Comparison of ENCODE assay signal across 18 cellular contexts in genomic region chr2:70471129-70471528, GRCh38.
DNase-seq lines count a peak whose midpoint lies in the region; ATAC-seq and TF ChIP-seq lines count a peak whose summit lies in the region.
"Had no signal": no experiment of that assay in that cellular context is flagged by ENCODE, and none has a peak within 500 bp of the region (broad histone marks: within the 10 kb centered on the region; RNA-seq: fewer than 3 reads in every experiment).

No MANE protein-coding gene starts in this region.

- H3K27me3 ChIP-seq in heart right ventricle: peaks cover 0 to 15% (median 0%) of the 10 kb centered on the region in 7 donors
- peaks cover 6% of the 10 kb centered on the region for H3K27me3 ChIP-seq in gastroesophageal sphincter
- H3K27me3 ChIP-seq: uterus had no signal

- H3K4me3 ChIP-seq in NB4 (ENCODE audit: low read depth, low read length) (no peak overlapping the region), heart right ventricle (no peak overlapping the region), gastroesophageal sphincter (no peak overlapping the region)
- H3K4me3 ChIP-seq: K562, skin epidermis, uterus had no signal

- peaks cover 0 to 74% (median 4%) of the 10 kb centered on the region in 9 donors for H3K4me1 ChIP-seq in heart right ventricle
- no peaks in the 10 kb centered on the region for H3K4me1 ChIP-seq in gastroesophageal sphincter
- H3K4me1 ChIP-seq: uterus had no signal

- H3K9me3 ChIP-seq in heart right ventricle (no peaks in the 10 kb centered on the region), gastroesophageal sphincter (no peaks in the 10 kb centered on the region)
- H3K9me3 ChIP-seq: SK-N-SH, uterus had no signal

- peak overlapping the region in 1 of 10 donors; percentile 2 for H3K27ac ChIP-seq in heart right ventricle
- H3K27ac ChIP-seq in gastroesophageal sphincter: no peak overlapping the region
- H3K27ac ChIP-seq: uterus had no signal

- ATAC-seq in heart right ventricle (peak in 6 of 8 donors; percentile 38 to 85 (median 60)), natural killer cell (peak; percentile 45 to 52 (median 47)), HG02938 (IDR thresholded peaks at IDR 0.05; ENCODE audit: unreplicated experiment) (no peak), gastroesophageal sphincter (no peak)
- ATAC-seq: effector memory CD8-positive, alpha-beta T cell; K562 had no signal

- TF ChIP-seq CTCF in NB4 (IDR thresholded peaks at IDR 0.05; ENCODE audit: low read depth, low read length) (peak; percentile 15), heart right ventricle (IDR thresholded peaks at IDR 0.05) (no peak), natural killer cell (IDR thresholded peaks at IDR 0.05) (no peak), gastroesophageal sphincter (IDR thresholded peaks at IDR 0.05) (no peak), endothelial cell (IDR thresholded peaks at IDR 0.05; ENCODE audit: unreplicated experiment) (no peak)

- WGBS in heart right ventricle, 2 donors: 77 to 78% methylated on average over 7 of the region's 7 CpGs
- WGBS in gastroesophageal sphincter (ENCODE audit: low coverage in 1 of 2), 2 donors: 80% methylated on average over 2 to 3 of the region's 7 CpGs

- intact Hi-C loops in heart right ventricle (cut with DNase I) (no loop called here), natural killer cell (cut with micrococcal nuclease) (no loop called here)

- TF ChIP-seq POLR2A in NB4 (IDR thresholded peaks at IDR 0.05; ENCODE audit: extremely low read depth, insufficient read length): no peak
- TF ChIP-seq POLR2A in gastroesophageal sphincter (IDR thresholded peaks at IDR 0.05): no peak

- H3K36me3 ChIP-seq in heart right ventricle: no peaks in the 10 kb centered on the region
- H3K36me3 ChIP-seq in gastroesophageal sphincter: no peaks in the 10 kb centered on the region
- H3K36me3 ChIP-seq: uterus had no signal

- H3K4me1 Mint-ChIP-seq in natural killer cell (peaks cover 75 to 90% of the 10 kb centered on the region in 2 donors), endothelial cell (ENCODE audit: unreplicated experiment) (peaks cover 72% of the 10 kb centered on the region)

- H3K9me3 Mint-ChIP-seq in natural killer cell (no peaks in the 10 kb centered on the region), endothelial cell (ENCODE audit: unreplicated experiment) (no peaks in the 10 kb centered on the region)
- H3K9me3 Mint-ChIP-seq: effector memory CD8-positive, alpha-beta T cell had no signal

- H3K4me3 Mint-ChIP-seq in natural killer cell: peak overlapping the region; percentile 63
- no peak overlapping the region for H3K4me3 Mint-ChIP-seq in endothelial cell (ENCODE audit: unreplicated experiment)
- H3K4me3 Mint-ChIP-seq: effector memory CD8-positive, alpha-beta T cell had no signal

- H3K27me3 Mint-ChIP-seq in natural killer cell (ENCODE audit: low read depth in 2 of 2) (no peaks in the 10 kb centered on the region), endothelial cell (ENCODE audit: unreplicated experiment) (no peaks in the 10 kb centered on the region)
- H3K27me3 Mint-ChIP-seq: effector memory CD8-positive, alpha-beta T cell had no signal

- TF ChIP-seq EP300 in gastroesophageal sphincter (IDR thresholded peaks at IDR 0.05): no peak

- H3K27ac Mint-ChIP-seq in natural killer cell: peak overlapping the region; percentile 81 to 84
- no peak overlapping the region for H3K27ac Mint-ChIP-seq in endothelial cell (ENCODE audit: unreplicated experiment)
- H3K27ac Mint-ChIP-seq: effector memory CD8-positive, alpha-beta T cell had no signal

- H3K36me3 Mint-ChIP-seq in natural killer cell: no peaks in the 10 kb centered on the region
- no peaks in the 10 kb centered on the region for H3K36me3 Mint-ChIP-seq in endothelial cell (ENCODE audit: low read depth, unreplicated experiment)

- DNase-seq in CD1c-positive myeloid dendritic cell (ENCODE audit: extremely low spot score) (peak; percentile 64), NB4 (ENCODE audit: low read depth) (peak; percentile 97), heart right ventricle (peak in 1 of 2 donors; percentile 11), natural killer cell (peak; percentile 21), endothelial cell (ENCODE audit: low spot score) (no peak)
- no peak for DNase-seq in activated CD8-positive, alpha-beta memory T cell treated with anti-CD3 and anti-CD28 coated beads, Interleukin-2, amount 50 U/mL, for 4 hours
- DNase-seq: activated CD4-positive, alpha-beta T cell treated with anti-CD3 and anti-CD28 coated beads for 48 hours; activated gamma-delta T cell treated with Interleukin-2 at 50 U/mL for 16 hours; effector memory CD8-positive, alpha-beta T cell; NCI-H2081; NCI-H526; SK-N-SH; stimulated activated CD4-positive, alpha-beta T cell treated with anti-CD3 and anti-CD28 coated beads, Interleukin-4, amount 100 ng/mL, for 24 hours; uterus had no signal

Comparison
In these comparisons a context has a peak if more than half of its experiments do, and no peak if none do; other contexts are left out.
1. DNase-seq: peak in CD1c-positive myeloid dendritic cell (single experiment), NB4 (single experiment) and natural killer cell (single experiment); none in activated CD8-positive, alpha-beta memory T cell treated with anti-CD3 and anti-CD28 coated beads, Interleukin-2, amount 50 U/mL, for 4 hours (single experiment) and endothelial cell (single experiment).
2. ATAC-seq: peak in heart right ventricle (6 of 8) and natural killer cell (3 of 3); none in HG02938 (single experiment) and gastroesophageal sphincter (single experiment).